8 cellular contexts compared by ENCODE assay signal in the genomic region with DNA sequence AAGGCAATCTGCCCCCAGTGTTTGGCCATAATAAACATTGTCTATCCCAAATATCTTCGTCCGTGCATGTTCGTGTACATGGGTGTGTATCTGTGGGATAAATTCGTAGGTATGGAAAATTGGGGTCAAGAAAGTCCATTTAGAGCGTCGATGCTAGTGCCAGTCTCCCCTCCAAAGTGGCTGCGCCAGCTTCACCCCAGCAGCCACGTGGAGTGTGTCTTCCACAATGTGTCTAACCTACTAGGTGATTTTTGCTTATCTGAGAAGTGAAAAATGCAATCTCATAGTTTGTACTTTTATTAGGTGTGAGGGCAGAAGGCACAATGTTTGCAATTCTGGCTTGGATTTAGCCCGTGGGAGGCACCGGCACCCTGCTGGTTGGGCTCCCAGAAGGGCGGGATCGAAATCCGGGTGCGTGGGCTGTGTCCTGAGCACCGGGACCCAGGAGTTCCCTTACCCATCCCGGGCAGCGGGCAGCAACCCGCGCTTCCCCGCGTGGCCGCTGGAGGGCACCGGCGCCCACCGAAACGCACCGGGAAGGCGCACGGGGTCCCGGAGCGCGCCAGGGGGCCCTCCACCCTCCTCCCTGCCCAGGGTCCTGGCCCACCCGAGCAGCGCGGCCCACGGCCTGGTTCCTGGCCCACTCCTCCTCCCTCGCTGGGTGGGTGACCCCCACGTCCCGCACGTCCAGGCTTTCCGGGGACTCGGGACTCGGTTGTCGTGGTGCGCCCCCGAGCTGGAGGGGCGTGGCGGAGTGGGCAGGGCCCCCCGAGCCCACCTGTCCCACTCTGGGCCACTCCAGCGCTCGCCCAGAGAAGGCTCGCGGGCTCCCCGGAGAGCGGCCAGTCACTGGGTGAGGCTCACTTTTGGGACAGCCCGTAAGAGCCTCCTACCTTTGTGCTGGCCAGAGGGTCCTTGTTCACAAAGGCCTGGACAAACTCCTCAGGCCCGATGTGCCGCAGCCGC. TPM values are rescaled to one million over a fixed set of nuclear protein-coding genes. Genes with fewer than 3 reads are reported as not detected.
DNase-seq lines count a peak whose midpoint lies in the region; ATAC-seq and TF ChIP-seq lines count a peak whose summit lies in the region.

No MANE protein-coding gene starts in this region.

- no peaks in the 10 kb centered on the region for H3K36me3 Mint-ChIP-seq in CD8-positive, alpha-beta T cell

- peak in 3 of 7 experiments; percentile 28 to 56 (median 44) for DNase-seq in CD8-positive, alpha-beta T cell
- peak in 1 of 2 experiments; percentile 26 for DNase-seq in HL-60 (ENCODE audit: low read depth in 1 of 2, low spot score in 1 of 2)
- DNase-seq in activated T-cell treated with anti-CD3 and anti-CD28 coated beads for 48 hours (ENCODE audit: low read depth), result peak; percentile 42
- DNase-seq in Right ventricle myocardium inferior (ENCODE audit: missing footprints), result no peak
- DNase-seq in psoas muscle, result peak in 1 of 2 donors; percentile 56
- DNase-seq in foreskin melanocyte, result no peak

- TF ChIP-seq CTCF in CD8-positive, alpha-beta T cell (IDR thresholded peaks at IDR 0.05), result peak; percentile 77
- peak; percentile 57 for TF ChIP-seq CTCF in HL-60 (IDR thresholded peaks at IDR 0.05; ENCODE audit: insufficient read depth, low read length)
- TF ChIP-seq CTCF in psoas muscle (IDR thresholded peaks at IDR 0.05), result peak; percentile 73

- ATAC-seq in CD8-positive, alpha-beta T cell, result no peak
- ATAC-seq in Right ventricle myocardium inferior (peak; percentile 60), psoas muscle (peak; percentile 56 to 66 (median 62)), HG02840 (IDR thresholded peaks at IDR 0.05; ENCODE audit: low FRiP score, unreplicated experiment) (no peak), GM21786 (IDR thresholded peaks at IDR 0.05; ENCODE audit: unreplicated experiment) (no peak)

- intact Hi-C loops in CD8-positive, alpha-beta T cell (cut with DNase I, micrococcal nuclease), result loop anchor here (1.0 to 5.0 kb wide), 5 partner anchors 80 to 345 kb away; partner anchors contain the start of gene RASGEF1C (in 1 of the 2)
- intact Hi-C loops in Right ventricle myocardium inferior (cut with DNase I), result loop anchor here (5.0 to 10.0 kb wide), 3 partner anchors 80 to 348 kb away; partner anchors contain the start of gene RASGEF1C
- intact Hi-C loops in psoas muscle (cut with DNase I), result loop anchor here in 1 of 2 donors (2.0 to 10.0 kb wide), 3 partner anchors 82 to 345 kb away; partner anchors contain the start of gene RASGEF1C

- H3K27me3 Mint-ChIP-seq in CD8-positive, alpha-beta T cell (ENCODE audit: low read depth), result peaks cover 14% of the 10 kb centered on the region

- H3K27ac Mint-ChIP-seq in CD8-positive, alpha-beta T cell, result no peak overlapping the region

- no peak overlapping the region for H3K4me3 Mint-ChIP-seq in CD8-positive, alpha-beta T cell

- H3K9me3 ChIP-seq in CD8-positive, alpha-beta T cell (ENCODE audit: low read length), result no peaks in the 10 kb centered on the region
- no peaks in the 10 kb centered on the region for H3K9me3 ChIP-seq in psoas muscle

- POLR2A ChIA-PET in CD8-positive, alpha-beta T cell (lab: Charles Lee), result no interaction called here

- no peak overlapping the region for H3K4me3 ChIP-seq in CD8-positive, alpha-beta T cell (ENCODE audit: low read depth, low read length)
- H3K4me3 ChIP-seq in HL-60 (replicated peaks; ENCODE audit: insufficient read depth, low read length) (no peak overlapping the region), psoas muscle (no peak overlapping the region)

- no peaks in the 10 kb centered on the region for H3K9me3 Mint-ChIP-seq in CD8-positive, alpha-beta T cell

- no peaks in the 10 kb centered on the region for H3K4me1 Mint-ChIP-seq in CD8-positive, alpha-beta T cell (ENCODE audit: low read depth)

- CTCF ChIA-PET in CD8-positive, alpha-beta T cell (lab: Charles Lee), result interaction anchor here (1.1 to 2.1 kb wide), 3 partner anchors 188 to 874 kb away, joined by 3 to 8 read pairs (median 3); no protein-coding TSS in a partner anchor

- H3K27ac ChIP-seq in CD8-positive, alpha-beta T cell (ENCODE audit: low read depth, low read length), result no peak overlapping the region
- H3K27ac ChIP-seq in HL-60 (replicated peaks) (no peak overlapping the region), psoas muscle (no peak overlapping the region)

- WGBS in psoas muscle, 3 donors, result 35 to 38% (median 37%) methylated on average over 48 to 59 of the region's 59 CpGs

- H3K36me3 ChIP-seq in CD8-positive, alpha-beta T cell (ENCODE audit: insufficient read depth, low read length), result no peaks in the 10 kb centered on the region
- no peaks in the 10 kb centered on the region for H3K36me3 ChIP-seq in psoas muscle (ENCODE audit: insufficient read depth in 1 of 2, low read depth in 1 of 2)

- H3K4me1 ChIP-seq in CD8-positive, alpha-beta T cell (ENCODE audit: insufficient read depth, low read length), result no peaks in the 10 kb centered on the region
- no peaks in the 10 kb centered on the region for H3K4me1 ChIP-seq in psoas muscle

- no peaks in the 10 kb centered on the region for H3K27me3 ChIP-seq in CD8-positive, alpha-beta T cell (ENCODE audit: insufficient read depth, low read length)
- H3K27me3 ChIP-seq in HL-60 (ENCODE audit: insufficient read depth, poor library complexity, severe bottlenecking) (peaks cover 2% of the 10 kb centered on the region), psoas muscle (ENCODE audit: insufficient read depth in 3 of 3, low read length in 2 of 3) (peaks cover 0 to 41% (median 2%) of the 10 kb centered on the region in 3 donors)

RNA-seq across cellular contexts. Expression of gene RNF130, which starts 55.4 kb away (rescaled TPM):
- 10 to 100 TPM; 13.9 to 15.8 TPM for total RNA-seq in CD8-positive, alpha-beta T cell
- total RNA-seq in Right ventricle myocardium inferior (51.2 TPM), psoas muscle (10 to 100 TPM; 34.1 to 41.1 (median 37.4) TPM)
- polyA plus RNA-seq in psoas muscle, result 10 to 100 TPM; 35.9 to 45.3 (median 37.2) TPM

Comparison
In these comparisons a context has a peak if more than half of its experiments do, and no peak if none do; other contexts are left out.
1. ATAC-seq: peak in Right ventricle myocardium inferior (single experiment) and psoas muscle (4 of 4); none in CD8-positive, alpha-beta T cell (single experiment), HG02840 (single experiment) and GM21786 (single experiment).
2. Peak in every context shown above with its lines, with median percentiles within 50 percentile points of each other: CTCF ChIP-seq.